ENCODE assay signal across 1 cellular context in the genomic region with DNA sequence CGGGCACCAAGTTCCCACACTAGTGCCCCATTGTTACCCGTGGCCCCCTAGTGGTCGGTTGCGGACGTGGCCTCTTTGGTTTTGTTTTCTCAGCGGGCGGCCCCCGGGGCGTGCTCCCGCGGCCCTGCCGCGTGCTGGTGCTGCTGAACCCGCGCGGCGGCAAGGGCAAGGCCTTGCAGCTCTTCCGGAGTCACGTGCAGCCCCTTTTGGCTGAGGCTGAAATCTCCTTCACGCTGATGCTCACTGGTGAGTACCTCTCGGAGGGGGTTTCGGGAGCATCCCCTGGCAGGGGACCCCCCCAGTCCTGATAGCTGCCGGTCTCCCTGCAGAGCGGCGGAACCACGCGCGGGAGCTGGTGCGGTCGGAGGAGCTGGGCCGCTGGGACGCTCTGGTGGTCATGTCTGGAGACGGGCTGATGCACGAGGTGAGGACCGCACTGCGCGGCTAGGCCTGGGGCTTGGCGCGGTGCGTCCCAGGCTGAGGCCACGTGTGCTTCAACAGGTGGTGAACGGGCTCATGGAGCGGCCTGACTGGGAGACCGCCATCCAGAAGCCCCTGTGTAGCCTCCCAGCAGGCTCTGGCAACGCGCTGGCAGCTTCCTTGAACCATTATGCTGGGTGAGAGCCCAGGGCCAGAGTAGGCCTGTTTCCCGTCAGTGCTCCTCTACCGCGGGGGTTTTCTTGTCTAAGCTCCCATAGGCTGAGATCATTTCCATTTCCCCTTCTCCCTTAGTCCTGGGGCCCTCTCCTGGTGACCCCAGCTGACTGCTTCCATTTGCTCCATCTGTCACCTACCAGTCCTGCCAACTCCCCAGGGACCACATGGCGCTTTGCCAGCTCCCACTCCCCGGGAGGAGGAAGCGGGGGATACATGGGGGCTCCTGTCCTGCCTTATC.
TF ChIP-seq lines count a peak whose summit lies in the region.

No MANE protein-coding gene starts in this region.

TF ChIP-seq in HepG2, 621 proteins besides CTCF, POLR2A, EP300 and RAD21 (continued from another document and continues in another):
- TF ChIP-seq TP53 (CRISPR knock-in tag; conservative IDR thresholded peaks at IDR 0.05) (peak; percentile 91; the same call in 1 of the 2 replicates), ZNF75D (CRISPR knock-in tag; IDR thresholded peaks at IDR 0.05; ENCODE audit: borderline replicate concordance) (peak; percentile 62; the same call in 1 of the 2 replicates), GTF2F1 (IDR thresholded peaks at IDR 0.05; ENCODE audit: low read length) (no peak), ZNF121 (CRISPR knock-in tag; IDR thresholded peaks at IDR 0.05) (peak; percentile 40; the same call in 1 of the 2 replicates), NFKB2 (CRISPR knock-in tag; IDR thresholded peaks at IDR 0.05; ENCODE audit: borderline replicate concordance) (peak; percentile 100), ZNF678 (CRISPR knock-in tag; IDR thresholded peaks at IDR 0.05) (0 out of 2 replicates have a peak, but pooled peaks have one; percentile 90), TAF1 (CRISPR knock-in tag; IDR thresholded peaks at IDR 0.05) (peak; percentile 48; the same call in 1 of the 2 replicates), ZMAT3 (CRISPR knock-in tag; conservative IDR thresholded peaks at IDR 0.05) (peak; percentile 99), ZNF543 (CRISPR knock-in tag; IDR thresholded peaks at IDR 0.05) (peak; percentile 94; the same call in 1 of the 2 replicates), ZNF17 (CRISPR knock-in tag; IDR thresholded peaks at IDR 0.05) (0 out of 2 replicates have a peak, but pooled peaks have one; percentile 21), U2AF2 (IDR thresholded peaks at IDR 0.05; ENCODE audit: low read depth, low read length) (no peak), ZMYM3 (CRISPR knock-in tag; IDR thresholded peaks at IDR 0.05) (peak; percentile 75; the same call in 1 of the 2 replicates), ZSCAN22 (CRISPR knock-in tag; IDR thresholded peaks at IDR 0.05) (0 out of 2 replicates have a peak, but pooled peaks have one; percentile 64), PCBP1 (IDR thresholded peaks at IDR 0.05; ENCODE audit: borderline replicate concordance, low read depth, low read length) (no peak), HDAC1 (CRISPR knock-in tag; IDR thresholded peaks at IDR 0.05) (peak; percentile 93), HOXA3 (CRISPR knock-in tag; IDR thresholded peaks at IDR 0.05) (peak; percentile 95), NFE2L2 (IDR thresholded peaks at IDR 0.05; ENCODE audit: low read length) (no peak), KDM5B (CRISPR knock-in tag; IDR thresholded peaks at IDR 0.05; ENCODE audit: borderline replicate concordance) (peak; percentile 98), HNF4A (CRISPR knock-in tag; IDR thresholded peaks at IDR 0.05) (peak; percentile 66), ZNF782 (CRISPR knock-in tag; IDR thresholded peaks at IDR 0.05; ENCODE audit: borderline replicate concordance) (peak; percentile 99), ZNF564 (CRISPR knock-in tag; IDR thresholded peaks at IDR 0.05) (peak; percentile 98), ZSCAN29 (CRISPR knock-in tag; conservative IDR thresholded peaks at IDR 0.05) (peak; percentile 72; the same call in 1 of the 2 replicates), MTA3 (CRISPR knock-in tag; IDR thresholded peaks at IDR 0.05) (no peak)
- TF ChIP-seq, protein P1, sequence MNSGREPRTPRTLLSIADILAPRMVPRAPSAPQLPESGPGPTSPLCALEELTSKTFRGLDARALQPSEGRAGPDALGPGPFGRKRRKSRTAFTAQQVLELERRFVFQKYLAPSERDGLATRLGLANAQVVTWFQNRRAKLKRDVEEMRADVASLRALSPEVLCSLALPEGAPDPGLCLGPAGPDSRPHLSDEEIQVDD (CRISPR knock-in tag; IDR thresholded peaks at IDR 0.05; ENCODE audit: borderline replicate concordance), result peak; percentile 87; the same call in 1 of the 2 replicates
- TF ChIP-seq, protein P2, sequence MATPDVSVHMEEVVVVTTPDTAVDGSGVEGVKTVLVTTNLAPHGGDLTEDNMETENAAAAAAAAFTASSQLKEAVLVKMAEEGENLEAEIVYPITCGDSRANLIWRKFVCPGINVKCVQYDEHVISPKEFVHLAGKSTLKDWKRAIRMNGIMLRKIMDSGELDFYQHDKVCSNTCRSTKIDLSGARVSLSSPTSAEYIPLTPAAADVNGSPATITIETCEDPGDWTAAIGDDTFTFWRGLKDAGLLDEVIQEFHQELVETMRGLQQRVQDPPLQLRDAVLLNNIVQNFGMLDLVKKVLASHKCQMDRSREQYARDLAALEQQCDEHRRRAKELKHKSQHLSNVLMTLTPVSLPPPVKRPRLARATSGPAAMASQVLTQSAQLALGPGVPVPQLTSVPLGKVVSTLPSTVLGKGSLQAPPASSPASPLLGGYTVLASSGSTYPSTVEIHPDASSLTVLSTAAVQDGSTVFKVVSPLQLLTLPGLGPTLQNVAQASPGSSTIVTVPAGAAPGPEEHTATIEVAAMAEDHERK (CRISPR knock-in tag; IDR thresholded peaks at IDR 0.05; ENCODE audit: low read depth), result no peak
- TF ChIP-seq, protein P3, sequence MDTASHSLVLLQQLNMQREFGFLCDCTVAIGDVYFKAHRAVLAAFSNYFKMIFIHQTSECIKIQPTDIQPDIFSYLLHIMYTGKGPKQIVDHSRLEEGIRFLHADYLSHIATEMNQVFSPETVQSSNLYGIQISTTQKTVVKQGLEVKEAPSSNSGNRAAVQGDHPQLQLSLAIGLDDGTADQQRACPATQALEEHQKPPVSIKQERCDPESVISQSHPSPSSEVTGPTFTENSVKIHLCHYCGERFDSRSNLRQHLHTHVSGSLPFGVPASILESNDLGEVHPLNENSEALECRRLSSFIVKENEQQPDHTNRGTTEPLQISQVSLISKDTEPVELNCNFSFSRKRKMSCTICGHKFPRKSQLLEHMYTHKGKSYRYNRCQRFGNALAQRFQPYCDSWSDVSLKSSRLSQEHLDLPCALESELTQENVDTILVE (CRISPR knock-in tag; IDR thresholded peaks at IDR 0.05), result peak; percentile 96
- TF ChIP-seq, protein P4, sequence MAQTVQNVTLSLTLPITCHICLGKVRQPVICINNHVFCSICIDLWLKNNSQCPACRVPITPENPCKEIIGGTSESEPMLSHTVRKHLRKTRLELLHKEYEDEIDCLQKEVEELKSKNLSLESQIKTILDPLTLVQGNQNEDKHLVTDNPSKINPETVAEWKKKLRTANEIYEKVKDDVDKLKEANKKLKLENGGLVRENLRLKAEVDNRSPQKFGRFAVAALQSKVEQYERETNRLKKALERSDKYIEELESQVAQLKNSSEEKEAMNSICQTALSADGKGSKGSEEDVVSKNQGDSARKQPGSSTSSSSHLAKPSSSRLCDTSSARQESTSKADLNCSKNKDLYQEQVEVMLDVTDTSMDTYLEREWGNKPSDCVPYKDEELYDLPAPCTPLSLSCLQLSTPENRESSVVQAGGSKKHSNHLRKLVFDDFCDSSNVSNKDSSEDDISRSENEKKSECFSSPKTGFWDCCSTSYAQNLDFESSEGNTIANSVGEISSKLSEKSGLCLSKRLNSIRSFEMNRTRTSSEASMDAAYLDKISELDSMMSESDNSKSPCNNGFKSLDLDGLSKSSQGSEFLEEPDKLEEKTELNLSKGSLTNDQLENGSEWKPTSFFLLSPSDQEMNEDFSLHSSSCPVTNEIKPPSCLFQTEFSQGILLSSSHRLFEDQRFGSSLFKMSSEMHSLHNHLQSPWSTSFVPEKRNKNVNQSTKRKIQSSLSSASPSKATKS (CRISPR knock-in tag; IDR thresholded peaks at IDR 0.05), result peak; percentile 96
- TF ChIP-seq, protein P5, sequence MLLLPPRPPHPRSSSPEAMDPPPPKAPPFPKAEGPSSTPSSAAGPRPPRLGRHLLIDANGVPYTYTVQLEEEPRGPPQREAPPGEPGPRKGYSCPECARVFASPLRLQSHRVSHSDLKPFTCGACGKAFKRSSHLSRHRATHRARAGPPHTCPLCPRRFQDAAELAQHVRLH (CRISPR knock-in tag; IDR thresholded peaks at IDR 0.05; ENCODE audit: borderline replicate concordance, low read depth), result peak; percentile 97; the same call in 1 of the 2 replicates
- TF ChIP-seq, protein P6, sequence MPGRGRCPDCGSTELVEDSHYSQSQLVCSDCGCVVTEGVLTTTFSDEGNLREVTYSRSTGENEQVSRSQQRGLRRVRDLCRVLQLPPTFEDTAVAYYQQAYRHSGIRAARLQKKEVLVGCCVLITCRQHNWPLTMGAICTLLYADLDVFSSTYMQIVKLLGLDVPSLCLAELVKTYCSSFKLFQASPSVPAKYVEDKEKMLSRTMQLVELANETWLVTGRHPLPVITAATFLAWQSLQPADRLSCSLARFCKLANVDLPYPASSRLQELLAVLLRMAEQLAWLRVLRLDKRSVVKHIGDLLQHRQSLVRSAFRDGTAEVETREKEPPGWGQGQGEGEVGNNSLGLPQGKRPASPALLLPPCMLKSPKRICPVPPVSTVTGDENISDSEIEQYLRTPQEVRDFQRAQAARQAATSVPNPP (CRISPR knock-in tag; IDR thresholded peaks at IDR 0.05), result peak; percentile 99
- TF ChIP-seq, protein P7, sequence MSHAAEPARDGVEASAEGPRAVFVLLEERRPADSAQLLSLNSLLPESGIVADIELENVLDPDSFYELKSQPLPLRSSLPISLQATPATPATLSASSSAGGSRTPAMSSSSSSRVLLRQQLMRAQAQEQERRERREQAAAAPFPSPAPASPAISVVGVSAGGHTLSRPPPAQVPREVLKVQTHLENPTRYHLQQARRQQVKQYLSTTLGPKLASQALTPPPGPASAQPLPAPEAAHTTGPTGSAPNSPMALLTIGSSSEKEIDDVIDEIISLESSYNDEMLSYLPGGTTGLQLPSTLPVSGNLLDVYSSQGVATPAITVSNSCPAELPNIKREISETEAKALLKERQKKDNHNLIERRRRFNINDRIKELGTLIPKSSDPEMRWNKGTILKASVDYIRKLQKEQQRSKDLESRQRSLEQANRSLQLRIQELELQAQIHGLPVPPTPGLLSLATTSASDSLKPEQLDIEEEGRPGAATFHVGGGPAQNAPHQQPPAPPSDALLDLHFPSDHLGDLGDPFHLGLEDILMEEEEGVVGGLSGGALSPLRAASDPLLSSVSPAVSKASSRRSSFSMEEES (CRISPR knock-in tag; IDR thresholded peaks at IDR 0.05), result peak; percentile 96
- TF ChIP-seq, protein P8, sequence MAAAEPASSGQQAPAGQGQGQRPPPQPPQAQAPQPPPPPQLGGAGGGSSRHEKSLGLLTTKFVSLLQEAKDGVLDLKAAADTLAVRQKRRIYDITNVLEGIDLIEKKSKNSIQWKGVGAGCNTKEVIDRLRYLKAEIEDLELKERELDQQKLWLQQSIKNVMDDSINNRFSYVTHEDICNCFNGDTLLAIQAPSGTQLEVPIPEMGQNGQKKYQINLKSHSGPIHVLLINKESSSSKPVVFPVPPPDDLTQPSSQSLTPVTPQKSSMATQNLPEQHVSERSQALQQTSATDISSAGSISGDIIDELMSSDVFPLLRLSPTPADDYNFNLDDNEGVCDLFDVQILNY (CRISPR knock-in tag; conservative IDR thresholded peaks at IDR 0.05), result peak; percentile 84
- TF ChIP-seq, protein P9, sequence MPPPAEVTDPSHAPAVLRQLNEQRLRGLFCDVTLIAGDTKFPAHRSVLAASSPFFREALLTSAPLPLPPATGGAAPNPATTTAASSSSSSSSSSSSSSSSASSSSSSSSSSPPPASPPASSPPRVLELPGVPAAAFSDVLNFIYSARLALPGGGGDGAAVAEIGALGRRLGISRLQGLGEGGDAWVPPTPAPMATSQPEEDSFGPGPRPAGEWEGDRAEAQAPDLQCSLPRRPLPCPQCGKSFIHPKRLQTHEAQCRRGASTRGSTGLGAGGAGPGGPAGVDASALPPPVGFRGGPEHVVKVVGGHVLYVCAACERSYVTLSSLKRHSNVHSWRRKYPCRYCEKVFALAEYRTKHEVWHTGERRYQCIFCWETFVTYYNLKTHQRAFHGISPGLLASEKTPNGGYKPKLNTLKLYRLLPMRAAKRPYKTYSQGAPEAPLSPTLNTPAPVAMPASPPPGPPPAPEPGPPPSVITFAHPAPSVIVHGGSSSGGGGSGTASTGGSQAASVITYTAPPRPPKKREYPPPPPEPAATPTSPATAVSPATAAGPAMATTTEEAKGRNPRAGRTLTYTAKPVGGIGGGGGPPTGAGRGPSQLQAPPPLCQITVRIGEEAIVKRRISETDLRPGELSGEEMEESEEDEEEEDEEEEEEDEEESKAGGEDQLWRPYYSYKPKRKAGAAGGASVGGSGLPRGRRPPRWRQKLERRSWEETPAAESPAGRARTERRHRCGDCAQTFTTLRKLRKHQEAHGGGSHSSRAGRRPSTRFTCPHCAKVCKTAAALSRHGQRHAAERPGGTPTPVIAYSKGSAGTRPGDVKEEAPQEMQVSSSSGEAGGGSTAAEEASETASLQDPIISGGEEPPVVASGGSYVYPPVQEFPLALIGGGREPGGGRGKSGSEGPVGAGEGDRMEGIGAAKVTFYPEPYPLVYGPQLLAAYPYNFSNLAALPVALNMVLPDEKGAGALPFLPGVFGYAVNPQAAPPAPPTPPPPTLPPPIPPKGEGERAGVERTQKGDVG (CRISPR knock-in tag; IDR thresholded peaks at IDR 0.05; ENCODE audit: borderline replicate concordance), result peak; percentile 92; the same call in 1 of the 2 replicates
- TF ChIP-seq, protein P10, sequence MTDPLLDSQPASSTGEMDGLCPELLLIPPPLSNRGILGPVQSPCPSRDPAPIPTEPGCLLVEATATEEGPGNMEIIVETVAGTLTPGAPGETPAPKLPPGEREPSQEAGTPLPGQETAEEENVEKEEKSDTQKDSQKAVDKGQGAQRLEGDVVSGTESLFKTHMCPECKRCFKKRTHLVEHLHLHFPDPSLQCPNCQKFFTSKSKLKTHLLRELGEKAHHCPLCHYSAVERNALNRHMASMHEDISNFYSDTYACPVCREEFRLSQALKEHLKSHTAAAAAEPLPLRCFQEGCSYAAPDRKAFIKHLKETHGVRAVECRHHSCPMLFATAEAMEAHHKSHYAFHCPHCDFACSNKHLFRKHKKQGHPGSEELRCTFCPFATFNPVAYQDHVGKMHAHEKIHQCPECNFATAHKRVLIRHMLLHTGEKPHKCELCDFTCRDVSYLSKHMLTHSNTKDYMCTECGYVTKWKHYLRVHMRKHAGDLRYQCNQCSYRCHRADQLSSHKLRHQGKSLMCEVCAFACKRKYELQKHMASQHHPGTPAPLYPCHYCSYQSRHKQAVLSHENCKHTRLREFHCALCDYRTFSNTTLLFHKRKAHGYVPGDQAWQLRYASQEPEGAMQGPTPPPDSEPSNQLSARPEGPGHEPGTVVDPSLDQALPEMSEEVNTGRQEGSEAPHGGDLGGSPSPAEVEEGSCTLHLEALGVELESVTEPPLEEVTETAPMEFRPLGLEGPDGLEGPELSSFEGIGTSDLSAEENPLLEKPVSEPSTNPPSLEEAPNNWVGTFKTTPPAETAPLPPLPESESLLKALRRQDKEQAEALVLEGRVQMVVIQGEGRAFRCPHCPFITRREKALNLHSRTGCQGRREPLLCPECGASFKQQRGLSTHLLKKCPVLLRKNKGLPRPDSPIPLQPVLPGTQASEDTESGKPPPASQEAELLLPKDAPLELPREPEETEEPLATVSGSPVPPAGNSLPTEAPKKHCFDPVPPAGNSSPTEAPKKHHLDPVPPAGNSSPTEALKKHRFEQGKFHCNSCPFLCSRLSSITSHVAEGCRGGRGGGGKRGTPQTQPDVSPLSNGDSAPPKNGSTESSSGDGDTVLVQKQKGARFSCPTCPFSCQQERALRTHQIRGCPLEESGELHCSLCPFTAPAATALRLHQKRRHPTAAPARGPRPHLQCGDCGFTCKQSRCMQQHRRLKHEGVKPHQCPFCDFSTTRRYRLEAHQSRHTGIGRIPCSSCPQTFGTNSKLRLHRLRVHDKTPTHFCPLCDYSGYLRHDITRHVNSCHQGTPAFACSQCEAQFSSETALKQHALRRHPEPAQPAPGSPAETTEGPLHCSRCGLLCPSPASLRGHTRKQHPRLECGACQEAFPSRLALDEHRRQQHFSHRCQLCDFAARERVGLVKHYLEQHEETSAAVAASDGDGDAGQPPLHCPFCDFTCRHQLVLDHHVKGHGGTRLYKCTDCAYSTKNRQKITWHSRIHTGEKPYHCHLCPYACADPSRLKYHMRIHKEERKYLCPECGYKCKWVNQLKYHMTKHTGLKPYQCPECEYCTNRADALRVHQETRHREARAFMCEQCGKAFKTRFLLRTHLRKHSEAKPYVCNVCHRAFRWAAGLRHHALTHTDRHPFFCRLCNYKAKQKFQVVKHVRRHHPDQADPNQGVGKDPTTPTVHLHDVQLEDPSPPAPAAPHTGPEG (CRISPR knock-in tag; IDR thresholded peaks at IDR 0.05), result peak; percentile 98
